Comparison of ENCODE assay signal across 12 cellular contexts in genomic region chr1:117570988-117571409, GRCh38. TPM values are rescaled to one million over a fixed set of nuclear protein-coding genes. Genes with fewer than 3 reads are reported as not detected.
DNase-seq lines count a peak whose midpoint lies in the region; ATAC-seq and TF ChIP-seq lines count a peak whose summit lies in the region.
"Had no signal": no experiment of that assay in that cellular context is flagged by ENCODE, and none has a peak within 500 bp of the region (broad histone marks: within the 10 kb centered on the region; RNA-seq: fewer than 3 reads in every experiment).

No MANE protein-coding gene starts in this region.

- H3K4me3 Mint-ChIP-seq in activated CD4-positive, alpha-beta memory T cell treated with anti-CD3 and anti-CD28 coated beads, Interleukin-2, amount 10 ng/mL, durations not matched to agents 7 days and 5 days, result no peak overlapping the region
- no peak overlapping the region for H3K4me3 Mint-ChIP-seq in activated CD4-positive, alpha-beta memory T cell treated with anti-CD3 and anti-CD28 coated beads for 36 hours
- peak overlapping the region; percentile 20 for H3K4me3 Mint-ChIP-seq in type B pancreatic cell
- H3K4me3 Mint-ChIP-seq: activated CD8-positive, alpha-beta T cell treated with anti-CD3 and anti-CD28 coated beads for 36 hours; activated naive CD4-positive, alpha-beta T cell treated with anti-CD3 and anti-CD28 coated beads, Interleukin-2, amount 50 U/mL, for 24 hours had no signal

- no peaks in the 10 kb centered on the region for H3K36me3 Mint-ChIP-seq in activated CD4-positive, alpha-beta memory T cell treated with anti-CD3 and anti-CD28 coated beads, Interleukin-2, amount 10 ng/mL, durations not matched to agents 7 days and 5 days (ENCODE audit: low read depth)
- no peaks in the 10 kb centered on the region for H3K36me3 Mint-ChIP-seq in activated CD4-positive, alpha-beta memory T cell treated with anti-CD3 and anti-CD28 coated beads for 36 hours
- H3K36me3 Mint-ChIP-seq in type B pancreatic cell, result no peaks in the 10 kb centered on the region
- H3K36me3 Mint-ChIP-seq: activated naive CD4-positive, alpha-beta T cell treated with anti-CD3 and anti-CD28 coated beads, Interleukin-2, amount 50 U/mL, for 24 hours had no signal

- intact Hi-C loops in activated CD4-positive, alpha-beta memory T cell treated with anti-CD3 and anti-CD28 coated beads for 36 hours (cut with micrococcal nuclease), result no loop called here
- intact Hi-C loops in left colon (cut with DNase I, micrococcal nuclease), result no loop called here

- H3K27me3 Mint-ChIP-seq in activated CD4-positive, alpha-beta memory T cell treated with anti-CD3 and anti-CD28 coated beads, Interleukin-2, amount 10 ng/mL, durations not matched to agents 7 days and 5 days, result no peaks in the 10 kb centered on the region
- no peaks in the 10 kb centered on the region for H3K27me3 Mint-ChIP-seq in activated CD4-positive, alpha-beta memory T cell treated with anti-CD3 and anti-CD28 coated beads for 36 hours
- H3K27me3 Mint-ChIP-seq in type B pancreatic cell, result no peaks in the 10 kb centered on the region
- H3K27me3 Mint-ChIP-seq: activated CD8-positive, alpha-beta T cell treated with anti-CD3 and anti-CD28 coated beads for 36 hours; activated naive CD4-positive, alpha-beta T cell treated with anti-CD3 and anti-CD28 coated beads, Interleukin-2, amount 50 U/mL, for 24 hours had no signal

- DNase-seq in activated CD4-positive, alpha-beta memory T cell treated with anti-CD3 and anti-CD28 coated beads, Interleukin-2, amount 10 ng/mL, durations not matched to agents 7 days and 5 days, result peak; percentile 14
- DNase-seq in activated CD4-positive, alpha-beta memory T cell treated with anti-CD3 and anti-CD28 coated beads for 36 hours, result no peak
- peak; percentile 58 for DNase-seq in RPMI8226
- DNase-seq in left colon, result peak; percentile 64 to 89
- peak; percentile 67 for DNase-seq in type B pancreatic cell (ENCODE audit: extremely low spot score, unreplicated experiment)
- DNase-seq in GM19238 (ENCODE audit: insufficient read length, low spot score), result no peak
- no peak for DNase-seq in stimulated activated CD8-positive, alpha-beta memory T cell treated with anti-CD3 and anti-CD28 coated beads, Interleukin-4, amount 100 ng/mL, for 48 hours
- DNase-seq: activated CD8-positive, alpha-beta T cell treated with anti-CD3 and anti-CD28 coated beads for 36 hours; stimulated activated CD4-positive, alpha-beta T cell treated with anti-CD3 and anti-CD28 coated beads, Interleukin-12 subunit alpha, Interleukin-12 subunit beta, amount 100 ng/mL, for 4 hours; SW 1271 had no signal

- H3K27ac Mint-ChIP-seq in activated CD4-positive, alpha-beta memory T cell treated with anti-CD3 and anti-CD28 coated beads, Interleukin-2, amount 10 ng/mL, durations not matched to agents 7 days and 5 days, result no peak overlapping the region
- H3K27ac Mint-ChIP-seq in activated CD4-positive, alpha-beta memory T cell treated with anti-CD3 and anti-CD28 coated beads for 36 hours, result no peak overlapping the region
- peak overlapping the region; percentile 96 for H3K27ac Mint-ChIP-seq in type B pancreatic cell
- H3K27ac Mint-ChIP-seq: activated CD8-positive, alpha-beta T cell treated with anti-CD3 and anti-CD28 coated beads for 36 hours; activated naive CD4-positive, alpha-beta T cell treated with anti-CD3 and anti-CD28 coated beads, Interleukin-2, amount 50 U/mL, for 24 hours had no signal

- CTCF ChIA-PET in activated CD4-positive, alpha-beta memory T cell treated with anti-CD3 and anti-CD28 coated beads, Interleukin-2, amount 10 ng/mL, durations not matched to agents 7 days and 5 days (lab: Charles Lee), result interaction anchor here (1.1 kb wide), 1 partner anchor 184 kb away, joined by 3 read pairs; no protein-coding TSS in a partner anchor
- CTCF ChIA-PET in activated CD4-positive, alpha-beta memory T cell treated with anti-CD3 and anti-CD28 coated beads for 36 hours (lab: Charles Lee), result interaction anchor here (0.9 kb wide), 1 partner anchor 324 kb away, joined by 4 read pairs; no protein-coding TSS in a partner anchor

- POLR2A ChIA-PET in activated CD4-positive, alpha-beta memory T cell treated with anti-CD3 and anti-CD28 coated beads, Interleukin-2, amount 10 ng/mL, durations not matched to agents 7 days and 5 days (lab: Charles Lee), result no interaction called here
- POLR2A ChIA-PET in activated CD4-positive, alpha-beta memory T cell treated with anti-CD3 and anti-CD28 coated beads for 36 hours (lab: Charles Lee), result interaction anchor here (1.4 kb wide), 1 partner anchor 9 kb away, joined by 4 read pairs; no protein-coding TSS in a partner anchor

- no peaks in the 10 kb centered on the region for H3K9me3 Mint-ChIP-seq in activated CD4-positive, alpha-beta memory T cell treated with anti-CD3 and anti-CD28 coated beads, Interleukin-2, amount 10 ng/mL, durations not matched to agents 7 days and 5 days
- no peaks in the 10 kb centered on the region for H3K9me3 Mint-ChIP-seq in activated CD4-positive, alpha-beta memory T cell treated with anti-CD3 and anti-CD28 coated beads for 36 hours
- no peaks in the 10 kb centered on the region for H3K9me3 Mint-ChIP-seq in type B pancreatic cell
- H3K9me3 Mint-ChIP-seq: activated CD8-positive, alpha-beta T cell treated with anti-CD3 and anti-CD28 coated beads for 36 hours; activated naive CD4-positive, alpha-beta T cell treated with anti-CD3 and anti-CD28 coated beads, Interleukin-2, amount 50 U/mL, for 24 hours had no signal

- peaks cover 28% of the 10 kb centered on the region for H3K4me1 Mint-ChIP-seq in activated CD4-positive, alpha-beta memory T cell treated with anti-CD3 and anti-CD28 coated beads, Interleukin-2, amount 10 ng/mL, durations not matched to agents 7 days and 5 days
- H3K4me1 Mint-ChIP-seq in activated CD4-positive, alpha-beta memory T cell treated with anti-CD3 and anti-CD28 coated beads for 36 hours (ENCODE audit: low read depth), result peaks cover 21% of the 10 kb centered on the region
- H3K4me1 Mint-ChIP-seq in type B pancreatic cell (ENCODE audit: unreplicated experiment), result peaks cover 19% of the 10 kb centered on the region

- TF ChIP-seq CTCF in type B pancreatic cell (conservative IDR thresholded peaks at IDR 0.05), result no peak

- ATAC-seq in left colon (peak; percentile 90), HG03571 (IDR thresholded peaks at IDR 0.05; ENCODE audit: unreplicated experiment) (no peak)
- ATAC-seq: activated CD8-positive, alpha-beta T cell treated with anti-CD3 and anti-CD28 coated beads for 36 hours had no signal

RNA-seq across cellular contexts. Expression of gene TENT5C, which starts 34.8 kb away (rescaled TPM):
- total RNA-seq in activated CD4-positive, alpha-beta memory T cell treated with anti-CD3 and anti-CD28 coated beads, Interleukin-2, amount 10 ng/mL, durations not matched to agents 7 days and 5 days, result 10 to 100 TPM; 64.5 to 66.1 TPM
- 10 to 100 TPM; 13.8 to 14.0 TPM for total RNA-seq in activated CD4-positive, alpha-beta memory T cell treated with anti-CD3 and anti-CD28 coated beads for 36 hours
- total RNA-seq in left colon (10 to 100 TPM; 30.7 to 45.6 TPM), type B pancreatic cell (ENCODE audit: low replicate concordance) (12.9 and 13.8 TPM in 2 replicates)

Comparison
In these comparisons a context has a peak if more than half of its experiments do, and no peak if none do; other contexts are left out.
1. DNase-seq: peak in activated CD4-positive, alpha-beta memory T cell treated with anti-CD3 and anti-CD28 coated beads, Interleukin-2, amount 10 ng/mL, durations not matched to agents 7 days and 5 days (single experiment), RPMI8226 (single experiment), left colon (2 of 2) and type B pancreatic cell (single experiment); none in activated CD4-positive, alpha-beta memory T cell treated with anti-CD3 and anti-CD28 coated beads for 36 hours (single experiment), GM19238 (single experiment) and stimulated activated CD8-positive, alpha-beta memory T cell treated with anti-CD3 and anti-CD28 coated beads, Interleukin-4, amount 100 ng/mL, for 48 hours (single experiment).